8 cellular contexts compared by ENCODE assay signal in genomic region chr1:85707267-85707989, GRCh38. TPM values are rescaled to one million over a fixed set of nuclear protein-coding genes. Genes with fewer than 3 reads are reported as not detected.
A peak's percentile ranks its signal among the peaks of the same experiment; 100 is the strongest.
DNase-seq lines count a peak whose midpoint lies in the region; ATAC-seq, FAIRE-seq and TF ChIP-seq lines count a peak whose summit lies in the region.

No MANE protein-coding gene starts in this region.

- peak overlapping the region; percentile 84 for H3K18ac ChIP-seq in IMR-90 (ENCODE audit: low read depth, low read length)

- DNase-seq in heart right ventricle (no peak), Right ventricle myocardium superior (no peak), IMR-90 (no peak), endothelial cell of umbilical vein (ENCODE audit: low read depth, low spot score) (peak; percentile 4), psoas muscle (no peak), SHP77 (lab: John Stamatoyannopoulos, UW) (no peak), NOMO-1 treated with dmso at 0.1 percent for 144 hours (lab: John Stamatoyannopoulos, UW; ENCODE audit: unreplicated experiment) (no peak), progenitor cell of endocrine pancreas (ENCODE audit: low spot score, unreplicated experiment) (no peak)

- H2BK120ac ChIP-seq in IMR-90 (ENCODE audit: low read depth, low read length) = peak overlapping the region; percentile 42

- BruUV-seq in IMR-90 (replicated peaks; lab: Mats Ljungman, UMichigan) = no TSS peak
- BruUV-seq in endothelial cell of umbilical vein (replicated peaks; lab: Mats Ljungman, UMichigan) = no TSS peak

- 14 to 22% methylated on average over 13 of the region's 13 CpGs for WGBS in heart right ventricle, 2 donors
- 6% methylated on average over 12 of the region's 13 CpGs; no CpG with 5 or more reads in 1 of the 2 experiments for WGBS in IMR-90 (ENCODE audit: extremely low coverage in 2 of 2, insufficient read length in 1 of 2), 2 experiments
- 13 to 15% (median 14%) methylated on average over 13 of the region's 13 CpGs for WGBS in psoas muscle, 3 donors

- TF ChIP-seq POLR2A in IMR-90 (IDR thresholded peaks at IDR 0.05; ENCODE audit: low read depth, low read length) (no peak), endothelial cell of umbilical vein (IDR thresholded peaks at IDR 0.05; ENCODE audit: low read depth, low read length) (no peak)

- POLR2A ChIA-PET in IMR-90 (lab: Charles Lee; ENCODE audit: unreplicated experiment) = no interaction called here
- POLR2A ChIA-PET in endothelial cell of umbilical vein (lab: Charles Lee) = no interaction called here

- H4K5ac ChIP-seq in IMR-90 (ENCODE audit: low read depth, low read length) = peak overlapping the region; percentile 95

- H2BK5ac ChIP-seq in IMR-90 (ENCODE audit: low read depth, low read length, poor library complexity, severe bottlenecking) = peak overlapping the region; percentile 76

- TF ChIP-seq RAD21 in IMR-90 (IDR thresholded peaks at IDR 0.05; ENCODE audit: low read length) = no peak

- H2BK15ac ChIP-seq in IMR-90 (ENCODE audit: low read depth, low read length) = peak overlapping the region; percentile 20

- in situ Hi-C loops in IMR-90 (cut with MboI; ENCODE audit: low sequenced_read_pairs) = loop anchor here (25.0 kb wide), 2 partner anchors 180 to 1005 kb away; partner anchors contain the start of gene SH3GLB1

- H3K36me3 Mint-ChIP-seq in progenitor cell of endocrine pancreas (ENCODE audit: insufficient read depth) = peaks cover 11% of the 10 kb centered on the region

- peak overlapping the region; percentile 99 for H2AFZ ChIP-seq in IMR-90 (replicated peaks; ENCODE audit: low read length, poor library complexity)
- H2AFZ ChIP-seq in endothelial cell of umbilical vein (ENCODE audit: low read depth, low read length) = peak overlapping the region; percentile 45

- H3K4me2 ChIP-seq in IMR-90 (ENCODE audit: low read depth, low read length) (peak overlapping the region; percentile 87), endothelial cell of umbilical vein (ENCODE audit: insufficient read depth, low read length) (peak overlapping the region; percentile 94)

- H4K20me1 ChIP-seq in IMR-90 (ENCODE audit: insufficient read depth, low read length) (no peaks in the 10 kb centered on the region), endothelial cell of umbilical vein (replicated peaks; ENCODE audit: control insufficient read depth, extremely low read depth, insufficient read depth, low read length) (no peaks in the 10 kb centered on the region)

- no peak overlapping the region for H3K4me3 Mint-ChIP-seq in progenitor cell of endocrine pancreas (ENCODE audit: low read depth)

- H2AK5ac ChIP-seq in IMR-90 (ENCODE audit: low read depth, low read length) = peak overlapping the region; percentile 84

- CTCF ChIA-PET in IMR-90 (lab: Yijun Ruan, JAX) (interaction anchor here (0.5 to 0.9 kb wide), 2 partner anchors 7 to 648 kb away, joined by 3 to 5 read pairs; no protein-coding TSS in a partner anchor), endothelial cell of umbilical vein (lab: Charles Lee) (interaction anchor here (0.7 to 3.9 kb wide), 8 partner anchors 8 to 763 kb away, joined by 3 to 17 read pairs (median 6); no protein-coding TSS in a partner anchor)

- peak overlapping the region; percentile 73 for H3K9ac ChIP-seq in IMR-90 (ENCODE audit: low read depth, low read length)
- peak overlapping the region; percentile 65 for H3K9ac ChIP-seq in endothelial cell of umbilical vein (replicated peaks; ENCODE audit: extremely low read depth, insufficient read depth, low read length)

- TF ChIP-seq CTCF in heart right ventricle (IDR thresholded peaks at IDR 0.05) (no peak), IMR-90 (conservative IDR thresholded peaks at IDR 0.05; ENCODE audit: low read depth, low read length) (no peak), endothelial cell of umbilical vein (IDR thresholded peaks at IDR 0.05; ENCODE audit: extremely low read depth in 1 of 2, insufficient read depth in 1 of 2, low read depth in 1 of 2, low read length in 2 of 2) (no peak), psoas muscle (IDR thresholded peaks at IDR 0.05) (no peak), progenitor cell of endocrine pancreas (IDR thresholded peaks at IDR 0.05; ENCODE audit: unreplicated experiment) (no peak)

- H3K4me3 ChIP-seq in heart right ventricle (peak overlapping the region; percentile 62 to 91 (median 77)), IMR-90 (ENCODE audit: insufficient read depth, low read depth, low read length) (peak overlapping the region; percentile 90), endothelial cell of umbilical vein (replicated peaks in 1 of 3; ENCODE audit: insufficient read depth in 1 of 3, low read depth in 1 of 3, low read length in 3 of 3) (peak overlapping the region; percentile 43 to 82 (median 69)), psoas muscle (peak overlapping the region; percentile 90)

- H3K79me2 ChIP-seq in endothelial cell of umbilical vein (ENCODE audit: control insufficient read depth, insufficient read depth, low read length) = peaks cover 33% of the 10 kb centered on the region

- H3K27me3 ChIP-seq in heart right ventricle (no peaks in the 10 kb centered on the region), IMR-90 (ENCODE audit: control insufficient read depth, insufficient read depth, low read length) (no peaks in the 10 kb centered on the region), endothelial cell of umbilical vein (ENCODE audit: control insufficient read depth in 2 of 2, insufficient read depth in 2 of 2, low read length in 2 of 2) (no peaks in the 10 kb centered on the region), psoas muscle (ENCODE audit: insufficient read depth in 3 of 3, low read length in 2 of 3) (no peaks in the 10 kb centered on the region)

- H3K9me3 ChIP-seq in heart right ventricle = no peaks in the 10 kb centered on the region
- no peaks in the 10 kb centered on the region for H3K9me3 ChIP-seq in IMR-90 (ENCODE audit: control insufficient read depth, insufficient read depth, low read length)
- no peaks in the 10 kb centered on the region for H3K9me3 ChIP-seq in endothelial cell of umbilical vein (replicated peaks; ENCODE audit: control insufficient read depth, insufficient read depth, low read length)
- no peaks in the 10 kb centered on the region for H3K9me3 ChIP-seq in psoas muscle

- peaks cover 23 to 39% of the 10 kb centered on the region in 2 experiments for H3K79me1 ChIP-seq in IMR-90 (ENCODE audit: low read depth in 1 of 2, low read length in 2 of 2)

- H3K4me1 Mint-ChIP-seq in progenitor cell of endocrine pancreas (ENCODE audit: low read depth) = peaks cover 2% of the 10 kb centered on the region

- FAIRE-seq in endothelial cell of umbilical vein (lab: Jason Lieb, UNC) = no peak

- H3K9me1 ChIP-seq in IMR-90 (ENCODE audit: insufficient read depth, low read length) = no peaks in the 10 kb centered on the region
- H3K9me1 ChIP-seq in endothelial cell of umbilical vein (replicated peaks; ENCODE audit: control insufficient read depth, extremely low read depth, insufficient read depth, low read length) = no peaks in the 10 kb centered on the region

- peak overlapping the region; percentile 94 for H3K4ac ChIP-seq in IMR-90 (ENCODE audit: low read depth, low read length)

- peaks cover 0 to 29% (median 16%) of the 10 kb centered on the region in 9 donors for H3K4me1 ChIP-seq in heart right ventricle
- H3K4me1 ChIP-seq in IMR-90 (ENCODE audit: control insufficient read depth, insufficient read depth, low read length) = peaks cover 3% of the 10 kb centered on the region; the same call in 1 of the 2 replicates
- H3K4me1 ChIP-seq in endothelial cell of umbilical vein (ENCODE audit: control insufficient read depth, extremely low read depth, insufficient read depth, low read length) = peaks cover 13% of the 10 kb centered on the region
- H3K4me1 ChIP-seq in psoas muscle = peaks cover 15% of the 10 kb centered on the region

- no peaks in the 10 kb centered on the region for H3K27me3 Mint-ChIP-seq in progenitor cell of endocrine pancreas

- peak overlapping the region; percentile 90 for H3K23ac ChIP-seq in IMR-90 (ENCODE audit: low read depth, low read length)

- H3K9me3 Mint-ChIP-seq in progenitor cell of endocrine pancreas (ENCODE audit: low read depth) = no peaks in the 10 kb centered on the region

- H2BK20ac ChIP-seq in IMR-90 (ENCODE audit: low read depth, low read length) = no peak overlapping the region; the same call in 1 of the 2 replicates

- H4K8ac ChIP-seq in IMR-90 (ENCODE audit: low read depth in 2 of 2, low read length in 2 of 2) = peak overlapping the region; percentile 87 to 98

- dilution Hi-C loops in IMR-90 (cut with HindIII; ENCODE audit: low sequenced_read_pairs, unreplicated experiment) = no loop called here
- dilution Hi-C loops in endothelial cell of umbilical vein (cut with MboI; ENCODE audit: extremely low pct_ligation_motif_present, low sequenced_read_pairs) = no loop called here

- H3K27ac ChIP-seq in heart right ventricle (peak overlapping the region in 8 of 10 donors; percentile 87 to 98 (median 92)), IMR-90 (ENCODE audit: insufficient read depth, low read length) (peak overlapping the region; percentile 73), endothelial cell of umbilical vein (ENCODE audit: insufficient read depth, low read depth, low read length) (peak overlapping the region; percentile 22), psoas muscle (peak overlapping the region; percentile 80)

- H3K14ac ChIP-seq in IMR-90 (replicated peaks; ENCODE audit: low read depth, low read length) = peak overlapping the region; percentile 91

- intact Hi-C loops in heart right ventricle (cut with DNase I) = loop anchor here in 2 of 10 donors (5.0 to 10.0 kb wide), 2 partner anchors 400 to 797 kb away; no protein-coding TSS in a partner anchor
- intact Hi-C loops in Right ventricle myocardium superior (cut with DNase I) = no loop called here
- intact Hi-C loops in IMR-90 (cut with micrococcal nuclease) = loop anchor here (5.0 to 10.0 kb wide), 4 partner anchors 310 to 647 kb away; partner anchors contain the start of gene COL24A1
- intact Hi-C loops in endothelial cell of umbilical vein (cut with micrococcal nuclease) = loop anchor here (5.0 kb wide), 3 partner anchors 100 to 510 kb away; no protein-coding TSS in a partner anchor
- intact Hi-C loops in psoas muscle (cut with DNase I) = no loop called here

- peak overlapping the region; percentile 93 for H3K56ac ChIP-seq in IMR-90 (ENCODE audit: extremely low read depth, insufficient read depth, low read length)

- H2AK9ac ChIP-seq in IMR-90 (replicated peaks; ENCODE audit: low read depth, low read length, poor library complexity) = peak overlapping the region; percentile 93

- no peak overlapping the region for H3K27ac Mint-ChIP-seq in progenitor cell of endocrine pancreas

- no peak for ATAC-seq in heart right ventricle
- no peak for ATAC-seq in Right ventricle myocardium superior (ENCODE audit: poor library complexity)
- no peak for ATAC-seq in IMR-90 (ENCODE audit: low read depth)
- no peak for ATAC-seq in psoas muscle

- H4K91ac ChIP-seq in IMR-90 (ENCODE audit: insufficient read depth, low read depth, low read length) = peak overlapping the region; percentile 74; the same call in 1 of the 2 replicates

- H3K36me3 ChIP-seq in heart right ventricle (peaks cover 0 to 39% (median 20%) of the 10 kb centered on the region in 9 donors), IMR-90 (ENCODE audit: control insufficient read depth, insufficient read depth, low read length) (peaks cover 5% of the 10 kb centered on the region; the same call in 1 of the 2 replicates), endothelial cell of umbilical vein (ENCODE audit: control insufficient read depth in 2 of 2, extremely low read depth in 1 of 2, insufficient read depth in 2 of 2, low read length in 2 of 2) (peaks cover 2% of the 10 kb centered on the region in 2 experiments), psoas muscle (ENCODE audit: insufficient read depth in 1 of 2, low read depth in 1 of 2) (peaks cover 2 to 34% of the 10 kb centered on the region in 2 donors)

RNA-seq across cellular contexts. Expression of gene ZNHIT6, which starts 0.8 kb away (rescaled TPM):
- total RNA-seq in heart right ventricle (10 to 100 TPM in 6 of 10 donors, 1 to 10 TPM in 4; 8.7 to 12.8 (median 10.5) TPM), Right ventricle myocardium superior (8.2 TPM), IMR-90 (2012; rRNA removed) (9.0 and 17.2 TPM in 2 replicates), endothelial cell of umbilical vein (18.8 and 21.4 TPM in 2 replicates), psoas muscle (10 to 100 TPM; 12.2 to 13.5 (median 12.7) TPM), progenitor cell of endocrine pancreas (17.4 and 18.8 TPM in 2 replicates)
- polyA plus RNA-seq in heart right ventricle (10 to 100 TPM in 1 of 2 donors, 1 to 10 TPM in 1; 6.0 to 10.6 TPM), IMR-90 (2012; rRNA removed) (11.9 and 13.7 TPM in 2 replicates), endothelial cell of umbilical vein (6.2 and 7.3 TPM in 2 replicates), psoas muscle (10 to 100 TPM in 1 of 3 donors, 1 to 10 TPM in 2; 3.6 to 12.3 (median 6.1) TPM)
- polyA plus RNA-seq in IMR-90 (2012; cell fraction: cytosol; rRNA removed) = 2.3 and 2.8 TPM in 2 replicates
- 1.5 and 11.2 TPM in 2 replicates for polyA plus RNA-seq in IMR-90 (2012; cell fraction: nucleus; rRNA removed; ENCODE audit: low replicate concordance)
- 8.6 and 8.8 TPM in 2 replicates for polyA plus RNA-seq in endothelial cell of umbilical vein (2011; cell fraction: cytosol; rRNA removed)
- 10.9 and 12.2 TPM in 2 replicates for polyA plus RNA-seq in endothelial cell of umbilical vein (2011; cell fraction: nucleus; rRNA removed)
- 16.4 and 24.6 TPM in 2 replicates for polyA plus RNA-seq in endothelial cell of umbilical vein (2012)
- 10.2 and 10.5 TPM in 2 replicates for polyA minus RNA-seq in endothelial cell of umbilical vein
- 6.5 TPM for polyA minus RNA-seq in endothelial cell of umbilical vein (2011; cell fraction: cytosol; rRNA and poly(A)+ RNA removed)
- polyA minus RNA-seq in endothelial cell of umbilical vein (2011; cell fraction: nucleus; rRNA and poly(A)+ RNA removed) = 8.2 and 12.0 TPM in 2 replicates

Comparison
In these comparisons a context has a peak if more than half of its experiments do, and no peak if none do; other contexts are left out.
1. H3K27ac ChIP-seq: peak in every context shown above with its lines; median percentile 92 in heart right ventricle; 80 in psoas muscle; 73 in IMR-90; 22 in endothelial cell of umbilical vein.
2. intact Hi-C loops: an anchor here in IMR-90 (5.0 to 10.0 kb wide) and endothelial cell of umbilical vein (5.0 kb wide); none called in Right ventricle myocardium superior and psoas muscle.